8 cellular contexts compared by ENCODE assay signal in genomic region chr16:4426021-4426684, GRCh38. TPM values are rescaled to one million over a fixed set of nuclear protein-coding genes. Genes with fewer than 3 reads are reported as not detected.
A peak's percentile ranks its signal among the peaks of the same experiment; 100 is the strongest.
DNase-seq lines count a peak whose midpoint lies in the region; ATAC-seq, FAIRE-seq and TF ChIP-seq lines count a peak whose summit lies in the region.

No MANE protein-coding gene starts in this region.

- peaks cover 54% of the 10 kb centered on the region for H3K79me2 ChIP-seq in KMS-11 (ENCODE audit: insufficient read depth, low read depth)

- H4K20me1 ChIP-seq in KMS-11 (ENCODE audit: insufficient read depth), result no peaks in the 10 kb centered on the region

- DNase-seq in NCI-H1092 treated with DMSO at 0.1 percent for 48 hours (lab: John Stamatoyannopoulos, UW), result peak; percentile 11
- DNase-seq in NCI-H1092 (lab: John Stamatoyannopoulos, UW), result no peak
- DNase-seq in bronchial epithelial cell (ENCODE audit: low read depth), result no peak
- no peak for DNase-seq in mucosa of gallbladder (ENCODE audit: low spot score)
- DNase-seq in NCI-H524 treated with DMSO at 0.1 percent for 48 hours (lab: John Stamatoyannopoulos, UW), result no peak

- H3K4me2 ChIP-seq in KMS-11, result peak overlapping the region; percentile 81

- H3K36me3 ChIP-seq in KMS-11 (ENCODE audit: insufficient read depth), result no peaks in the 10 kb centered on the region; the same call in 1 of the 2 replicates
- peaks cover 4% of the 10 kb centered on the region for H3K36me3 ChIP-seq in bronchial epithelial cell (ENCODE audit: control insufficient read depth, insufficient read depth, low read length)
- peaks cover 21% of the 10 kb centered on the region for H3K36me3 ChIP-seq in mesodermal cell (ENCODE audit: control insufficient read depth, insufficient read depth, low read length)

- TF ChIP-seq CTCF in KMS-11 (conservative IDR thresholded peaks at IDR 0.05; ENCODE audit: low read depth, low read length), result no peak; the same call in 1 of the 2 replicates
- no peak for TF ChIP-seq CTCF in bronchial epithelial cell (IDR thresholded peaks at IDR 0.05; ENCODE audit: insufficient read depth, low read length, severe bottlenecking)

- H3K4me1 ChIP-seq in KMS-11 (ENCODE audit: low read depth, poor library complexity, severe bottlenecking) (peaks cover 20% of the 10 kb centered on the region), mesodermal cell (ENCODE audit: control insufficient read depth, insufficient read depth, low read length, poor library complexity, severe bottlenecking) (peaks cover 14% of the 10 kb centered on the region)

- 1 to 4% methylated on average over 18 to 22 of the region's 31 CpGs for WGBS in mesodermal cell (ENCODE audit: insufficient coverage in 2 of 2), 2 experiments

- H3K9me3 ChIP-seq in mesodermal cell (ENCODE audit: control insufficient read depth, low read length), result no peaks in the 10 kb centered on the region

- no peaks in the 10 kb centered on the region for H3K27me3 ChIP-seq in KMS-11 (ENCODE audit: insufficient read depth, low read depth)
- no peaks in the 10 kb centered on the region for H3K27me3 ChIP-seq in bronchial epithelial cell (ENCODE audit: control insufficient read depth, insufficient read depth, low read length)

- no peak for FAIRE-seq in bronchial epithelial cell (lab: Jason Lieb, UNC)

- peak overlapping the region; percentile 1 for H3K4me3 ChIP-seq in KMS-11 (IDR thresholded peaks at IDR 0.05; ENCODE audit: insufficient read depth, low read depth, low read length)
- peak overlapping the region; percentile 73 for H3K4me3 ChIP-seq in bronchial epithelial cell (ENCODE audit: low read depth, low read length)
- peak overlapping the region; percentile 97 for H3K4me3 ChIP-seq in mesodermal cell (ENCODE audit: extremely low read depth, insufficient read depth, low read length, poor library complexity, severe bottlenecking)

- peak overlapping the region; percentile 89 for H3K9ac ChIP-seq in KMS-11

- peak; percentile 18 for ATAC-seq in GM21737 (IDR thresholded peaks at IDR 0.05; ENCODE audit: unreplicated experiment)

- peak overlapping the region; percentile 81 for H3K27ac ChIP-seq in KMS-11
- H3K27ac ChIP-seq in mesodermal cell (ENCODE audit: low read depth, low read length, severe bottlenecking), result peak overlapping the region; percentile 89

- peak overlapping the region; percentile 80 for H2AFZ ChIP-seq in KMS-11 (ENCODE audit: low read depth)

RNA-seq across cellular contexts. Expression of gene DNAJA3, which starts 0.5 kb away (rescaled TPM):
- total RNA-seq in bronchial epithelial cell (62.9 and 74.8 TPM in 2 replicates), mucosa of gallbladder (41.0 TPM)
- polyA plus RNA-seq in mesodermal cell (2013, experiment 1 of 2), result 35.8 TPM
- 34.8 TPM for polyA plus RNA-seq in mesodermal cell (2013, experiment 2 of 2)

RNA-seq across cellular contexts. Expression of gene CORO7, which starts 9.8 kb away (rescaled TPM):
- total RNA-seq in bronchial epithelial cell (7.6 and 15.6 TPM in 2 replicates), mucosa of gallbladder (58.3 TPM)
- polyA plus RNA-seq in mesodermal cell (2013, experiment 1 of 2), result 25.0 TPM
- 17.7 TPM for polyA plus RNA-seq in mesodermal cell (2013, experiment 2 of 2)

RNA-seq across cellular contexts. Expression of gene NMRAL1, which starts 48.3 kb away (rescaled TPM):
- total RNA-seq in bronchial epithelial cell (62.7 and 69.4 TPM in 2 replicates), mucosa of gallbladder (58.9 TPM)
- 18.0 TPM for polyA plus RNA-seq in mesodermal cell (2013, experiment 1 of 2)
- polyA plus RNA-seq in mesodermal cell (2013, experiment 2 of 2), result 16.7 TPM

RNA-seq across cellular contexts. Expression of gene HMOX2, which starts 50.0 kb away (rescaled TPM):
- total RNA-seq in bronchial epithelial cell, result 66.1 and 92.7 TPM in 2 replicates
- 31.1 TPM for polyA plus RNA-seq in mesodermal cell (2013, experiment 1 of 2)
- polyA plus RNA-seq in mesodermal cell (2013, experiment 2 of 2), result 29.0 TPM
- total RNA-seq in mucosa of gallbladder, result 85.2 TPM

RNA-seq across cellular contexts. Expression of gene VASN, which starts 54.5 kb away (rescaled TPM):
- total RNA-seq in bronchial epithelial cell (6.6 and 10.0 TPM in 2 replicates), mucosa of gallbladder (31.5 TPM)
- polyA plus RNA-seq in mesodermal cell (2013, experiment 1 of 2), result 29.4 TPM
- polyA plus RNA-seq in mesodermal cell (2013, experiment 2 of 2), result 26.3 TPM

Comparison
In these comparisons a context has a peak if more than half of its experiments do, and no peak if none do; other contexts are left out.
1. H3K4me3 ChIP-seq: peak in every context shown above with its lines; median percentile 97 in mesodermal cell; 73 in bronchial epithelial cell; 1 in KMS-11.